Comparison of ENCODE assay signal across 8 cellular contexts in the genomic region with DNA sequence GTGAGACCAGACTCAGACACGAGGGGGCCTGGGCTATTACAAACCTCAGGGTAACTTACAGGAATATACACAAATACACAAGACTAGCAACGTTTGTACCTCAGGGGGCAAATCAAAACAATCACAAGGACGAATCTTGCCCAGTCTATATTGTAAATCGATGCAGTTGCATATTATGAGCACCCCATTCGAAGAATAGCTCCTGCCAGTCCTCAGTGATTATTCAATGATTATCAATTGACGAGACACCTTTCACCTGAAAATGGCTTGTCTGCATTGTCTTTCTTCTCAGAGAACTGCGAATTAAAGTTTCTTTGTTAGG. TPM values are rescaled to one million over a fixed set of nuclear protein-coding genes. Genes with fewer than 3 reads are reported as not detected.
A peak's percentile ranks its signal among the peaks of the same experiment; 100 is the strongest.
DNase-seq lines count a peak whose midpoint lies in the region; ATAC-seq and TF ChIP-seq lines count a peak whose summit lies in the region.

No MANE protein-coding gene starts in this region.

- H3K27ac ChIP-seq in 22Rv1 = no peak overlapping the region
- no peak overlapping the region for H3K27ac ChIP-seq in muscle layer of duodenum (ENCODE audit: low read length)
- H3K27ac ChIP-seq in RWPE1 = no peak overlapping the region

- TF ChIP-seq CTCF in 22Rv1 (IDR thresholded peaks at IDR 0.05) (peak; percentile 27), cardiac fibroblast (IDR thresholded peaks at IDR 0.05; ENCODE audit: low read depth, low read length) (no peak), omental fat pad (IDR thresholded peaks at IDR 0.05) (no peak), RWPE1 (conservative IDR thresholded peaks at IDR 0.05; ENCODE audit: low read depth) (no peak)

- CTCF ChIA-PET in RWPE1 (lab: Yijun Ruan, JAX) = interaction anchor here (1.2 kb wide), 1 partner anchor 26 kb away, joined by 6 read pairs; no protein-coding TSS in a partner anchor

- peaks cover 0 to 12% of the 10 kb centered on the region in 2 donors for H3K4me1 ChIP-seq in muscle layer of duodenum (ENCODE audit: control insufficient read depth in 1 of 2, insufficient read depth in 2 of 2, low read length in 2 of 2)

- no peaks in the 10 kb centered on the region for H3K36me3 ChIP-seq in muscle layer of duodenum (ENCODE audit: control insufficient read depth in 1 of 2, insufficient read depth in 2 of 2, low read length in 2 of 2)

- no peaks in the 10 kb centered on the region for H3K9me3 ChIP-seq in muscle layer of duodenum (ENCODE audit: control insufficient read depth in 1 of 2, low read length in 2 of 2)

- H3K4me3 ChIP-seq in cardiac fibroblast (replicated peaks in 1 of 2; ENCODE audit: low read depth in 2 of 2, low read length in 2 of 2) (peak overlapping the region; percentile 62 to 63), muscle layer of duodenum (ENCODE audit: low read depth in 1 of 2, low read length in 2 of 2) (peak overlapping the region; percentile 68 to 86)

- peak; percentile 5 for ATAC-seq in HG02970 (IDR thresholded peaks at IDR 0.05; ENCODE audit: low FRiP score, unreplicated experiment)
- no peak for ATAC-seq in omental fat pad (ENCODE audit: low FRiP score)

- POLR2A ChIA-PET in RWPE1 (lab: Yijun Ruan, JAX; ENCODE audit: low non-redundant PET) = no interaction called here

- DNase-seq in cardiac fibroblast (ENCODE audit: low read depth in 2 of 2) (no peak), omental fat pad (ENCODE audit: low spot score) (no peak), RWPE1 (ENCODE audit: low spot score) (no peak), DMS153 (lab: John Stamatoyannopoulos, UW) (no peak)
- no peak for DNase-seq in stimulated activated CD8-positive, alpha-beta memory T cell treated with anti-CD3 and anti-CD28 coated beads, Interleukin-4, amount 100 ng/mL, for 48 hours

- H3K27me3 ChIP-seq in muscle layer of duodenum (ENCODE audit: low read depth, low read length) = peaks cover 15% of the 10 kb centered on the region

RNA-seq across cellular contexts. Expression of a gene that starts 24.6 kb away (rescaled TPM):
- 10 to 100 TPM; 21.7 to 27.9 (median 25.3) TPM for total RNA-seq in omental fat pad
